ENCODE assay signal across 10 cellular contexts in genomic region chr9:2638871-2639673, GRCh38. TPM values are rescaled to one million over a fixed set of nuclear protein-coding genes. Genes with fewer than 3 reads are reported as not detected.
DNase-seq lines count a peak whose midpoint lies in the region; ATAC-seq, FAIRE-seq and TF ChIP-seq lines count a peak whose summit lies in the region.
"Had no signal": no experiment of that assay in that cellular context is flagged by ENCODE, and none has a peak within 500 bp of the region (broad histone marks: within the 10 kb centered on the region; RNA-seq: fewer than 3 reads in every experiment).

No MANE protein-coding gene starts in this region.

- POLR2A ChIA-PET in GM12878 (lab: Charles Lee), result interaction anchor here (0.7 kb wide), 1 partner anchor 14 kb away, joined by 3 read pairs; no protein-coding TSS in a partner anchor

- no peak overlapping the region for H3K4me2 ChIP-seq in GM12878 (ENCODE audit: control insufficient read depth, insufficient read depth)

- H3K9ac ChIP-seq in GM12878 (ENCODE audit: control insufficient read depth, insufficient read depth, low read length), result no peak overlapping the region

- H4K20me1 ChIP-seq in GM12878 (ENCODE audit: control insufficient read depth, insufficient read depth), result no peaks in the 10 kb centered on the region

- no peak for TF ChIP-seq RAD21 in GM12878 (IDR thresholded peaks at IDR 0.05; ENCODE audit: insufficient read depth, low read depth, low read length)

- TF ChIP-seq POLR2A in GM12878 (IDR thresholded peaks at IDR 0.05; ENCODE audit: low read depth, low read length) (no peak), upper lobe of left lung (IDR thresholded peaks at IDR 0.05) (no peak)

- no peaks in the 10 kb centered on the region for H3K27me3 ChIP-seq in GM12878 (replicated peaks in 1 of 2; ENCODE audit: control insufficient read depth in 2 of 2, insufficient read depth in 2 of 2, low read length in 1 of 2)
- H3K27me3 ChIP-seq in upper lobe of left lung, result no peaks in the 10 kb centered on the region
- H3K27me3 ChIP-seq: brain microvascular endothelial cell, Peyer's patch had no signal

- SMC1A ChIA-PET in GM12878 (lab: Charles Lee; ENCODE audit: uncharacterized antibody, unreplicated experiment), result interaction anchor here (0.9 to 1.9 kb wide), 6 partner anchors 9 to 171 kb away, joined by 3 to 6 read pairs (median 4); no protein-coding TSS in a partner anchor

- in situ Hi-C loops in GM12878 (cut with MboI), result no loop called here

- TF ChIP-seq CTCF in GM20000 (IDR thresholded peaks at IDR 0.05; ENCODE audit: extremely low read depth, missing control alignments) (no peak), GM12878 (IDR thresholded peaks at IDR 0.05 in 2 of 3, conservative IDR thresholded peaks at IDR 0.05 in 1 of 3; ENCODE audit: control insufficient read depth in 2 of 3, extremely low read depth in 1 of 3, insufficient read depth in 1 of 3, low read depth in 3 of 3, low read length in 3 of 3) (no peak), upper lobe of left lung (IDR thresholded peaks at IDR 0.05) (no peak)

- no peak overlapping the region for H3K27ac ChIP-seq in GM12878 (ENCODE audit: control insufficient read depth, insufficient read depth)
- H3K27ac ChIP-seq in upper lobe of left lung, result no peak overlapping the region
- H3K27ac ChIP-seq: brain microvascular endothelial cell, Peyer's patch had no signal

- DNase-seq in GM20000 (ENCODE audit: low spot score) (peak; percentile 29), GM12878 (ENCODE audit: low read depth, low spot score) (no peak), CD1c-positive myeloid dendritic cell (ENCODE audit: extremely low spot score) (no peak), DMS153 treated with DMSO at 0.1 percent for 48 hours (lab: John Stamatoyannopoulos, UW; ENCODE audit: unreplicated experiment) (no peak), upper lobe of left lung (no peak)
- DNase-seq: brain microvascular endothelial cell; Peyer's patch; stimulated activated CD4-positive, alpha-beta T cell treated with anti-CD3 and anti-CD28 coated beads, Interleukin-4, amount 100 ng/mL, for 24 hours had no signal

- H3K9me3 ChIP-seq in GM12878 (replicated peaks; ENCODE audit: control insufficient read depth, insufficient read depth, low read length) (no peaks in the 10 kb centered on the region), upper lobe of left lung (no peaks in the 10 kb centered on the region)
- H3K9me3 ChIP-seq: Peyer's patch had no signal

- CTCF ChIA-PET in GM12878 (lab: Yijun Ruan, JAX), result no interaction called here

- H2AFZ ChIP-seq in GM12878 (ENCODE audit: control insufficient read depth, low read depth, low read length), result no peak overlapping the region

- ATAC-seq in GM18861 (IDR thresholded peaks at IDR 0.05; ENCODE audit: unreplicated experiment), result peak; percentile 83
- ATAC-seq in HG03039 (IDR thresholded peaks at IDR 0.05; ENCODE audit: unreplicated experiment), result peak; percentile 99
- ATAC-seq in GM12878, result peak; percentile 95
- ATAC-seq in upper lobe of left lung (ENCODE audit: low FRiP score in 2 of 2), result no peak

- RAD21 ChIA-PET in GM12878 (lab: Charles Lee; ENCODE audit: unreplicated experiment), result interaction anchor here (1.0 to 1.8 kb wide), 4 partner anchors 11 to 89 kb away, joined by 3 to 5 read pairs (median 4); no protein-coding TSS in a partner anchor

- H3K79me2 ChIP-seq in GM12878 (ENCODE audit: control insufficient read depth, insufficient read depth, low read length), result no peaks in the 10 kb centered on the region

- no peaks in the 10 kb centered on the region for H3K36me3 ChIP-seq in GM12878 (ENCODE audit: control insufficient read depth in 2 of 2, insufficient read depth in 2 of 2, low read length in 1 of 2)
- peaks cover 0 to 26% (median 4%) of the 10 kb centered on the region in 4 donors for H3K36me3 ChIP-seq in upper lobe of left lung
- H3K36me3 ChIP-seq: brain microvascular endothelial cell, Peyer's patch had no signal

- H3K4me3 ChIP-seq in GM12878 (no peak overlapping the region), upper lobe of left lung (no peak overlapping the region)
- H3K4me3 ChIP-seq: Peyer's patch had no signal

- intact Hi-C loops in GM12878 (cut with micrococcal nuclease; ENCODE audit: unreplicated experiment), result no loop called here

- 19% methylated on average over 3 of the region's 3 CpGs for WGBS in GM12878 (ENCODE audit: insufficient coverage, insufficient replicate concordance, low lambda C conversion rate, missing lambda C conversion rate)
- 72 to 73% methylated on average over 3 of the region's 3 CpGs for WGBS in upper lobe of left lung, 2 donors

- FAIRE-seq in GM12878 (lab: Jason Lieb, UNC), result peak; percentile 18

- TF ChIP-seq EP300 in GM12878 (IDR thresholded peaks at IDR 0.05; ENCODE audit: borderline replicate concordance in 1 of 2, control insufficient read depth in 1 of 2, low read depth in 2 of 2, low read length in 2 of 2), result no peak
- no peak for TF ChIP-seq EP300 in upper lobe of left lung (IDR thresholded peaks at IDR 0.05)

- H3K4me1 ChIP-seq in GM12878 (ENCODE audit: control insufficient read depth, insufficient read depth, low read length), result no peaks in the 10 kb centered on the region
- H3K4me1 ChIP-seq in upper lobe of left lung, result no peaks in the 10 kb centered on the region
- H3K4me1 ChIP-seq: Peyer's patch had no signal

- no TSS peak for BruUV-seq in GM12878 (replicated peaks; lab: Mats Ljungman, UMichigan)

TF ChIP-seq in GM12878, 131 proteins besides CTCF, POLR2A, EP300 and RAD21:
- no peak for TF ChIP-seq SIN3A (IDR thresholded peaks at IDR 0.05; ENCODE audit: low read depth, low read length)
- TF ChIP-seq CBX5 (IDR thresholded peaks at IDR 0.05; ENCODE audit: low read depth), result no peak
- TF ChIP-seq WRNIP1 (IDR thresholded peaks at IDR 0.05; ENCODE audit: borderline replicate concordance, low read depth, low read length), result no peak
- no peak for TF ChIP-seq NFYA (IDR thresholded peaks at IDR 0.05; ENCODE audit: borderline replicate concordance, low read depth, low read length)
- TF ChIP-seq KDM1A (IDR thresholded peaks at IDR 0.05; ENCODE audit: borderline replicate concordance), result no peak
- no peak for TF ChIP-seq STAT1 (conservative IDR thresholded peaks at IDR 0.05)
- TF ChIP-seq USF2 (IDR thresholded peaks at IDR 0.05; ENCODE audit: borderline replicate concordance, low read depth, low read length), result no peak
- TF ChIP-seq MXI1 (IDR thresholded peaks at IDR 0.05; ENCODE audit: low read depth, low read length), result no peak
- TF ChIP-seq MYC (IDR thresholded peaks at IDR 0.05; ENCODE audit: insufficient read depth, insufficient read length, insufficient replicate concordance, low read length, severe bottlenecking), result no peak
- TF ChIP-seq LARP7 (IDR thresholded peaks at IDR 0.05), result no peak
- TF ChIP-seq RFX5 (IDR thresholded peaks at IDR 0.05; ENCODE audit: low read depth, low read length), result no peak
- TF ChIP-seq NRF1 (conservative IDR thresholded peaks at IDR 0.05; ENCODE audit: low read depth, low read length), result no peak

RNA-seq across cellular contexts. Expression of gene VLDLR, which starts 17.5 kb away (rescaled TPM):
- 37.0 and 43.4 TPM in 2 replicates for total RNA-seq in GM12878 (2013; cell fraction: nucleolus; rRNA removed)
- total RNA-seq in GM12878 (2014; rRNA removed) (0.17 and 0.38 TPM in 2 replicates), GM12878 (2014; rRNA removed; fragmentation: Illumina TruSeq; extraction: Trizol) (0.28 and 0.54 TPM in 2 replicates), GM12878 (2021) (0.92 and 1.5 TPM in 2 replicates), upper lobe of left lung (10 to 100 TPM in 4 of 6 donors, 1 to 10 TPM in 2; 3.1 to 25.3 (median 11.9) TPM)
- 2.9 TPM for polyA plus RNA-seq in GM12878 (2011; ENCODE audit: low read depth)
- polyA plus RNA-seq in GM12878 (2011; rRNA removed) (5.8 and 5.9 TPM in 2 replicates), GM12878 (2014; fragmentation: Illumina TruSeq; extraction: Trizol) (0.44 and 0.60 TPM in 2 replicates), GM12878 (2014; fragmentation: Nextera tagmentation; extraction: Ambion mirVana) (under 1 TPM; 0.14 to 0.29 TPM), GM12878 (2014; rRNA removed) (0.23 and 1.3 TPM in 2 replicates), GM12878 (2016; fragmentation: Nextera tagmentation; extraction: Ambion mirVana) (under 1 TPM; 0.37 to 0.72 TPM)
- 2.2 and 4.1 TPM in 2 replicates for polyA plus RNA-seq in GM12878 (2011; cell fraction: cytosol; rRNA removed)
- polyA plus RNA-seq in GM12878 (2011; cell fraction: nucleus; rRNA removed), result 7.7 and 12.0 TPM in 2 replicates
- polyA plus RNA-seq in GM12878 (2012), result 2.2 and 5.9 TPM in 2 replicates
- 7.2 and 10.0 TPM in 2 replicates for polyA minus RNA-seq in GM12878 (2011; rRNA and poly(A)+ RNA removed)
- 1.9 and 2.5 TPM in 2 replicates for polyA minus RNA-seq in GM12878 (2011; cell fraction: cytosol; rRNA and poly(A)+ RNA removed)
- 3.8 and 6.0 TPM in 2 replicates for polyA minus RNA-seq in GM12878 (2011; cell fraction: nucleus; rRNA and poly(A)+ RNA removed)

Comparison
In these comparisons a context has a peak if more than half of its experiments do, and no peak if none do; other contexts are left out.
1. ATAC-seq: peak in GM18861 (single experiment), HG03039 (single experiment) and GM12878 (single experiment); none in upper lobe of left lung (0 of 2).